Comparison of ENCODE assay signal across 1 cellular context in genomic region chr22:38401336-38402084, GRCh38.
TF ChIP-seq lines count a peak whose summit lies in the region.

No MANE protein-coding gene starts in this region.

TF ChIP-seq in H1, 55 proteins besides CTCF, POLR2A, EP300 and RAD21 (continued from another document):
- TF ChIP-seq, protein P1, sequence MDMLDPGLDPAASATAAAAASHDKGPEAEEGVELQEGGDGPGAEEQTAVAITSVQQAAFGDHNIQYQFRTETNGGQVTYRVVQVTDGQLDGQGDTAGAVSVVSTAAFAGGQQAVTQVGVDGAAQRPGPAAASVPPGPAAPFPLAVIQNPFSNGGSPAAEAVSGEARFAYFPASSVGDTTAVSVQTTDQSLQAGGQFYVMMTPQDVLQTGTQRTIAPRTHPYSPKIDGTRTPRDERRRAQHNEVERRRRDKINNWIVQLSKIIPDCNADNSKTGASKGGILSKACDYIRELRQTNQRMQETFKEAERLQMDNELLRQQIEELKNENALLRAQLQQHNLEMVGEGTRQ (IDR thresholded peaks at IDR 0.05; ENCODE audit: low read length) = no peak
- no peak for TF ChIP-seq TAF7 (optimal IDR thresholded peaks at IDR 0.05; ENCODE audit: borderline replicate concordance, low read depth, low read length)
- no peak for TF ChIP-seq CREB1 (IDR thresholded peaks at IDR 0.05)
- TF ChIP-seq KDM4A (IDR thresholded peaks at IDR 0.05; ENCODE audit: low read depth, low read length, severe bottlenecking) = no peak
- no peak for TF ChIP-seq FOSL1 (IDR thresholded peaks at IDR 0.05; ENCODE audit: insufficient read depth, low read depth, low read length)
- no peak for TF ChIP-seq TBP (IDR thresholded peaks at IDR 0.05; ENCODE audit: low read depth, low read length)
- no peak for TF ChIP-seq MAFK (IDR thresholded peaks at IDR 0.05; ENCODE audit: low read depth, low read length)
